In the genomic region with DNA sequence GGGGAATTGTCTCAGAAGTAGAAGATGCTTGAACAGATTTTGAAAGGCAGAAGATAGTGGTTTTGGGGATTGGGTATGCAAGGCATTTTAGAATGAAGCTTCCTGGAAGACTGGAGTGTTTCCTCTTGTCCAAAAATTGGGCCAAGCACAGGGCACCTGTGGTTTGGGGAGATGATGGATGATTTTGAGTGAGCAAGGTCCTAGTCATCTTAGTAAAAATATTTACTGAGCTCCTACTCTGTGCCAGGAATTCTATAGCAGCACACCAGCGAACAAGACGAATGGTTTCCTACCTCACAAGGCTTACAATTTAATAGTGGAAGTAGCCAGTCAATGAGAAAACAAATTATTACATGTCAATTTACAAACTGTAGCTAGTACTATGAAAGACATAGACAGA, we compare ENCODE assay signal across 9 cellular contexts.
"Had no signal": no experiment of that assay in that cellular context is flagged by ENCODE, and none has a peak within 500 bp of the region (broad histone marks: within the 10 kb centered on the region; RNA-seq: fewer than 3 reads in every experiment).

No MANE protein-coding gene starts in this region.

- H3K4me1 Mint-ChIP-seq: IgD-negative memory B cell had no signal

- H3K9me3 ChIP-seq: HAP-1 had no signal

- H3K36me3 ChIP-seq: HAP-1 had no signal

- H3K9ac ChIP-seq: GM23248 had no signal

- H3K27ac ChIP-seq: GM23248, HL-60 had no signal

- FAIRE-seq: HepG2 had no signal

- H3K9me3 Mint-ChIP-seq: HFFc6 had no signal

- DNase-seq: GM23248, GOT3, H7, HFFc6, KBM-7 had no signal

- H2AFZ ChIP-seq: GM23248 had no signal

- H3K4me3 Mint-ChIP-seq: HFFc6, IgD-negative memory B cell had no signal

- H3K27ac Mint-ChIP-seq: HFFc6, IgD-negative memory B cell had no signal

- H3K36me3 Mint-ChIP-seq: IgD-negative memory B cell had no signal

- H3K4me3 ChIP-seq: GM23248, HAP-1 had no signal
